8 cellular contexts compared by ENCODE assay signal in genomic region chr3:148077318-148077923, GRCh38.
DNase-seq lines count a peak whose midpoint lies in the region; ATAC-seq, FAIRE-seq and TF ChIP-seq lines count a peak whose summit lies in the region.

No MANE protein-coding gene starts in this region.

- intact Hi-C loops in left ventricle myocardium superior (cut with micrococcal nuclease) (no loop called here), gastrocnemius medialis (cut with DNase I; ENCODE audit: low total_unique reads) (loop anchor here (5.0 to 10.0 kb wide), 3 partner anchors 453 to 1330 kb away; no protein-coding TSS in a partner anchor)

- H3K36me3 Mint-ChIP-seq in activated naive CD4-positive, alpha-beta T cell treated with anti-CD3 and anti-CD28 coated beads, Interleukin-2, amount 50 U/mL, for 72 hours = no peaks in the 10 kb centered on the region

- no peak overlapping the region for H3K27ac Mint-ChIP-seq in activated naive CD4-positive, alpha-beta T cell treated with anti-CD3 and anti-CD28 coated beads, Interleukin-2, amount 50 U/mL, for 72 hours

- H3K27ac ChIP-seq in right atrium auricular region (no peak overlapping the region), gastrocnemius medialis (no peak overlapping the region)

- H3K4me3 ChIP-seq in right atrium auricular region (no peak overlapping the region), gastrocnemius medialis (no peak overlapping the region)

- TF ChIP-seq CTCF in right atrium auricular region (IDR thresholded peaks at IDR 0.05) = peak; percentile 40 to 64
- peak in 3 of 5 experiments; percentile 16 to 43 (median 40) for TF ChIP-seq CTCF in gastrocnemius medialis (IDR thresholded peaks at IDR 0.05 in 4 of 5, conservative IDR thresholded peaks at IDR 0.05 in 1 of 5)

- H3K27me3 ChIP-seq in right atrium auricular region = no peaks in the 10 kb centered on the region
- no peaks in the 10 kb centered on the region for H3K27me3 ChIP-seq in gastrocnemius medialis

- H3K9me3 Mint-ChIP-seq in activated naive CD4-positive, alpha-beta T cell treated with anti-CD3 and anti-CD28 coated beads, Interleukin-2, amount 50 U/mL, for 72 hours = no peaks in the 10 kb centered on the region

- H3K36me3 ChIP-seq in right atrium auricular region (no peaks in the 10 kb centered on the region), gastrocnemius medialis (no peaks in the 10 kb centered on the region)

- DNase-seq in right atrium auricular region (ENCODE audit: low spot score) = no peak
- DNase-seq in left ventricle myocardium superior = no peak
- DNase-seq in M059J (ENCODE audit: low read depth) = peak; percentile 54
- DNase-seq in gastrocnemius medialis = no peak
- no peak for DNase-seq in activated naive CD4-positive, alpha-beta T cell treated with anti-CD3 and anti-CD28 coated beads, Interleukin-2, amount 50 U/mL, for 72 hours (ENCODE audit: low spot score in 2 of 2)
- no peak for DNase-seq in stimulated activated CD4-positive, alpha-beta T cell treated with anti-CD3 and anti-CD28 coated beads, Interleukin-1b, Interleukin-23, amount 100 ng/mL, for 48 hours

- no peak for TF ChIP-seq POLR2A in gastrocnemius medialis (IDR thresholded peaks at IDR 0.05)

- peaks cover 0 to 8% of the 10 kb centered on the region in 2 donors for H3K4me1 ChIP-seq in right atrium auricular region
- no peaks in the 10 kb centered on the region for H3K4me1 ChIP-seq in gastrocnemius medialis

- FAIRE-seq in colon (lab: Jason Lieb, UNC) = peak; percentile 62

- H3K9me3 ChIP-seq in right atrium auricular region (no peaks in the 10 kb centered on the region), gastrocnemius medialis (no peaks in the 10 kb centered on the region)

- in situ Hi-C loops in gastrocnemius medialis (cut with MboI; ENCODE audit: low sequenced_read_pairs in 4 of 4) = no loop called here

- ATAC-seq in left ventricle myocardium superior = no peak
- ATAC-seq in gastrocnemius medialis = no peak
- no peak for ATAC-seq in GM19328 (IDR thresholded peaks at IDR 0.05; ENCODE audit: unreplicated experiment)
- ATAC-seq in activated naive CD4-positive, alpha-beta T cell treated with anti-CD3 and anti-CD28 coated beads, Interleukin-2, amount 50 U/mL, for 72 hours = no peak
